Comparison of ENCODE assay signal across 9 cellular contexts in the genomic region with DNA sequence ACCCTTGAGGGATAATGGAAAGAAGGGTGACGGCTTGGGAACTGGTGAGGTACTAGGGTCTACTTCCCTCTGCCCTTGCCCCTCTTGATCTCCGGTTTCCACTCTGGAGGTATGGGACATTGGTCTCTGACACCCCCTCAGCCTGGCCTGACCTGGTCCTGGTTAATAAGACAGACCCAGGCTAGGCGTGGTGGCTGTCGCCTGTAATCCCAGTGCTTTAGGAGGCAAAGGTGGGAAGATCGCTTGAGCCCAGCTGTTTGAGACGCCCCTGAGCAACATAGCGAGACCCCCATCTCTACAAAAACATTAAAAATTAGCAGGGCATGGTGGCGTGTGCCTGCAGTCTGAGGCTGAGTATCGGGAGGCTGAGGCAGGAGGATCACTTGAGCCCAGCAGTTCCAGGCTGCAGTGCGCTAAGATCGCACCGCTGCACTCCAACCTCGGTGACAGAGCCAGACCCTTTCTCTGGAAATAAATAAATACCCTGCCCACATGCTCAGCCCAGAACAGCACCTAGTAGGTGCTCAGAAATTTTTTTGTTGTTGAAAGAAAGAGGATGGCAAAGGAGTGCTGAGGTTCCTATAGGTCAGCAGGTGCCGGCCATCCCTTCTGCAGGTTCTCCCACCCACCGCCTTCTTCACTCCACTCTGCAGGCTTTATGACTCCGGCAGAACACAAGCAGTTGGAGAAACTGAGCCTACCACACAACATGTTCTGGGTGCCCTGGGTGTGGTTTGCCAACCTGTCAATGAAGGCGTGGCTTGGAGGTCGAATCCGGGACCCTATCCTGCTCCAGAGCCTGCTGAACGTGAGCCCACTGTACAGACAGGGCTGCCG. TPM values are rescaled to one million over a fixed set of nuclear protein-coding genes. Genes with fewer than 3 reads are reported as not detected.
DNase-seq lines count a peak whose midpoint lies in the region; ATAC-seq and TF ChIP-seq lines count a peak whose summit lies in the region.
"Had no signal": no experiment of that assay in that cellular context is flagged by ENCODE, and none has a peak within 500 bp of the region (broad histone marks: within the 10 kb centered on the region; RNA-seq: fewer than 3 reads in every experiment).

No MANE protein-coding gene starts in this region.

- peaks cover 14% of the 10 kb centered on the region for H3K27me3 ChIP-seq in CD4-positive, alpha-beta T cell (ENCODE audit: control insufficient read depth, insufficient read depth, low read length)
- H3K27me3 ChIP-seq in right atrium auricular region (no peaks in the 10 kb centered on the region), rectal smooth muscle tissue (ENCODE audit: control insufficient read depth, insufficient read depth, low read length) (no peaks in the 10 kb centered on the region)

- ATAC-seq in CD4-positive, alpha-beta T cell (ENCODE audit: poor library complexity), result no peak
- no peak for ATAC-seq in T-helper 17 cell
- no peak for ATAC-seq in GM18505 (IDR thresholded peaks at IDR 0.05; ENCODE audit: unreplicated experiment)

- no peak for DNase-seq in CD4-positive, alpha-beta T cell
- no peak for DNase-seq in T-helper 17 cell
- peak; percentile 57 for DNase-seq in right atrium auricular region (ENCODE audit: low spot score)
- no peak for DNase-seq in SK-N-DZ (ENCODE audit: low spot score)
- no peak for DNase-seq in RKO (ENCODE audit: low spot score)
- no peak for DNase-seq in superior temporal gyrus (ENCODE audit: extremely low spot score)

- peaks cover 34% of the 10 kb centered on the region for H3K27me3 Mint-ChIP-seq in CD4-positive, alpha-beta T cell
- H3K27me3 Mint-ChIP-seq in T-helper 17 cell, result peaks cover 19% of the 10 kb centered on the region

- H3K36me3 ChIP-seq in right atrium auricular region, result peaks cover 6% of the 10 kb centered on the region
- peaks cover 6% of the 10 kb centered on the region for H3K36me3 ChIP-seq in rectal smooth muscle tissue (ENCODE audit: control insufficient read depth, insufficient read depth, low read length)

- peaks cover 5% of the 10 kb centered on the region for H3K4me1 Mint-ChIP-seq in CD4-positive, alpha-beta T cell (ENCODE audit: low read depth)
- peaks cover 4% of the 10 kb centered on the region for H3K4me1 Mint-ChIP-seq in T-helper 17 cell

- H3K4me3 ChIP-seq in right atrium auricular region (peak overlapping the region; percentile 48 to 60), rectal smooth muscle tissue (ENCODE audit: low read length) (peak overlapping the region; percentile 52)

- peaks cover 0 to 35% of the 10 kb centered on the region in 2 donors for H3K4me1 ChIP-seq in right atrium auricular region
- H3K4me1 ChIP-seq in rectal smooth muscle tissue (ENCODE audit: control insufficient read depth, insufficient read depth, low read length), result no peaks in the 10 kb centered on the region

- no peak for TF ChIP-seq CTCF in CD4-positive, alpha-beta T cell (IDR thresholded peaks at IDR 0.05)
- TF ChIP-seq CTCF in right atrium auricular region (IDR thresholded peaks at IDR 0.05), result no peak

- no peak for TF ChIP-seq POLR2A in GM18505 (IDR thresholded peaks at IDR 0.05; ENCODE audit: borderline replicate concordance, extremely low read depth, insufficient read depth, insufficient read length)

- H3K36me3 Mint-ChIP-seq in CD4-positive, alpha-beta T cell (ENCODE audit: low read depth), result no peaks in the 10 kb centered on the region
- no peaks in the 10 kb centered on the region for H3K36me3 Mint-ChIP-seq in T-helper 17 cell (ENCODE audit: low read depth)

- no peak overlapping the region for H3K9ac ChIP-seq in rectal smooth muscle tissue (ENCODE audit: low read length)

- CTCF ChIA-PET in CD4-positive, alpha-beta T cell (lab: Charles Lee), result no interaction called here

- peak overlapping the region; percentile 38 for H3K4me3 Mint-ChIP-seq in CD4-positive, alpha-beta T cell
- H3K4me3 Mint-ChIP-seq in T-helper 17 cell, result no peak overlapping the region

- H3K9me3 Mint-ChIP-seq in CD4-positive, alpha-beta T cell, result no peaks in the 10 kb centered on the region

- no peaks in the 10 kb centered on the region for H3K9me3 ChIP-seq in CD4-positive, alpha-beta T cell (ENCODE audit: control insufficient read depth, low read length)
- H3K9me3 ChIP-seq in T-helper 17 cell (ENCODE audit: control insufficient read depth, low read length, poor library complexity, severe bottlenecking), result no peaks in the 10 kb centered on the region
- no peaks in the 10 kb centered on the region for H3K9me3 ChIP-seq in right atrium auricular region

- POLR2A ChIA-PET in CD4-positive, alpha-beta T cell (lab: Charles Lee), result interaction anchor here (1.3 kb wide), 1 partner anchor 11 kb away, joined by 6 read pairs; a partner anchor contains a TSS

- H3K27ac ChIP-seq in CD4-positive, alpha-beta T cell (ENCODE audit: low read depth, low read length), result no peak overlapping the region
- H3K27ac ChIP-seq in right atrium auricular region (peak overlapping the region; percentile 81 to 88), rectal smooth muscle tissue (ENCODE audit: low read depth, low read length) (no peak overlapping the region)

- intact Hi-C loops in CD4-positive, alpha-beta T cell (cut with DNase I, micrococcal nuclease), result no loop called here

- H3K27ac Mint-ChIP-seq in CD4-positive, alpha-beta T cell, result no peak overlapping the region
- H3K27ac Mint-ChIP-seq in T-helper 17 cell, result peak overlapping the region; percentile 29
- H3K27ac Mint-ChIP-seq: brain had no signal

RNA-seq across cellular contexts. Expression of a gene that starts 6.3 kb away (rescaled TPM):
- under 1 TPM; 0.14 to 0.25 TPM for total RNA-seq in CD4-positive, alpha-beta T cell
- total RNA-seq in T-helper 17 cell (under 1 TPM; 0.26 to 0.35 TPM), right atrium auricular region (1 to 10 TPM; 1.3 to 4.7 TPM)
- 0.90 and 1.5 TPM in 2 replicates for polyA plus RNA-seq in SK-N-DZ (2014; cell fraction: cytosol; rRNA removed)
- polyA plus RNA-seq in SK-N-DZ (2014; cell fraction: nucleus; rRNA removed), result 5.9 and 6.9 TPM in 2 replicates

RNA-seq across cellular contexts. Expression of a gene that starts 11.0 kb away (rescaled TPM):
- 1,000 to 10,000 TPM; 2,313 to 2,400 TPM for total RNA-seq in CD4-positive, alpha-beta T cell
- total RNA-seq in T-helper 17 cell, result 1,000 to 10,000 TPM; 1,744 to 2,260 TPM
- total RNA-seq in right atrium auricular region, result 1,000 to 10,000 TPM; 2,265 to 2,787 TPM
- polyA plus RNA-seq in SK-N-DZ (2014; cell fraction: cytosol; rRNA removed), result 136 and 163 TPM in 2 replicates
- polyA plus RNA-seq in SK-N-DZ (2014; cell fraction: nucleus; rRNA removed), result 112 and 279 TPM in 2 replicates

RNA-seq across cellular contexts. Expression of a gene that starts 39.0 kb away (rescaled TPM):
- not detected for total RNA-seq in CD4-positive, alpha-beta T cell
- total RNA-seq in T-helper 17 cell (not detected), right atrium auricular region (10 to 100 TPM in 1 of 2 donors, 1 to 10 TPM in 1; 4.3 to 16.8 TPM)
- polyA plus RNA-seq in SK-N-DZ (2014; cell fraction: cytosol; rRNA removed), result 0.42 and 1.0 TPM in 2 replicates
- polyA plus RNA-seq in SK-N-DZ (2014; cell fraction: nucleus; rRNA removed), result 2.1 and 2.9 TPM in 2 replicates

Comparison
In these comparisons a context has a peak if more than half of its experiments do, and no peak if none do; other contexts are left out.
1. H3K27ac ChIP-seq: peak in right atrium auricular region (2 of 2); none in CD4-positive, alpha-beta T cell (single experiment) and rectal smooth muscle tissue (single experiment).
2. RNA of a gene that starts 39.0 kb away (total RNA-seq): 4.3 to 16.8 TPM in right atrium auricular region; not detected in CD4-positive, alpha-beta T cell and not detected in T-helper 17 cell; every median in the first group is over 4 times any median in the second.